Comparison of ENCODE assay signal across 18 cellular contexts in genomic region chr1:226706664-226707063, GRCh38. TPM values are rescaled to one million over a fixed set of nuclear protein-coding genes. Genes with fewer than 3 reads are reported as not detected.
A peak's percentile ranks its signal among the peaks of the same experiment; 100 is the strongest.
DNase-seq lines count a peak whose midpoint lies in the region; ATAC-seq and FAIRE-seq lines count a peak whose summit lies in the region.
"Had no signal": no experiment of that assay in that cellular context is flagged by ENCODE, and none has a peak within 500 bp of the region (broad histone marks: within the 10 kb centered on the region; RNA-seq: fewer than 3 reads in every experiment).

No MANE protein-coding gene starts in this region.

- no peaks in the 10 kb centered on the region for H3K27me3 ChIP-seq in stomach smooth muscle (ENCODE audit: control insufficient read depth in 1 of 2, insufficient read depth in 2 of 2, low read length in 2 of 2)
- no peaks in the 10 kb centered on the region for H3K27me3 ChIP-seq in small intestine (ENCODE audit: control insufficient read depth in 2 of 2, insufficient read depth in 2 of 2, low read length in 2 of 2)
- H3K27me3 ChIP-seq: breast epithelium, left lung, Peyer's patch had no signal

- H3K4me3 ChIP-seq in stomach smooth muscle (ENCODE audit: low read length in 2 of 2) (no peak overlapping the region), small intestine (ENCODE audit: low read depth in 1 of 2, low read length in 2 of 2) (no peak overlapping the region)
- H3K4me3 ChIP-seq: breast epithelium, left lung, Peyer's patch, thoracic aorta had no signal

- no peak for ATAC-seq in activated naive CD8-positive, alpha-beta T cell treated with anti-CD3 and anti-CD28 coated beads, Interleukin-2, amount 50 U/mL, for 24 hours
- ATAC-seq in T-cell (replicated peaks in 1 of 4) = no peak
- ATAC-seq: left lung had no signal

- CTCF ChIA-PET in T-cell (lab: Charles Lee) = interaction anchor here in 1 of 2 donors (1.1 to 1.3 kb wide), 3 partner anchors 25 to 120 kb away, joined by 3 to 5 read pairs (median 3); no protein-coding TSS in a partner anchor

- peaks cover 92% of the 10 kb centered on the region for H3K4me1 Mint-ChIP-seq in activated naive CD8-positive, alpha-beta T cell treated with anti-CD3 and anti-CD28 coated beads, Interleukin-2, amount 50 U/mL, for 24 hours
- peaks cover 87 to 92% (median 88%) of the 10 kb centered on the region in 3 donors for H3K4me1 Mint-ChIP-seq in T-cell

- DNase-seq in activated T-cell treated with anti-CD3 and anti-CD28 coated beads, Interleukin-2, amount 50 U/mL, for 1 hour = peak; percentile 23
- DNase-seq in activated T-cell treated with anti-CD3 and anti-CD28 coated beads for 4 hours = no peak
- peak; percentile 52 for DNase-seq in NCI-H1105 (lab: John Stamatoyannopoulos, UW)
- no peak for DNase-seq in activated naive CD8-positive, alpha-beta T cell treated with anti-CD3 and anti-CD28 coated beads, Interleukin-2, amount 50 U/mL, for 24 hours
- no peak for DNase-seq in T-cell
- DNase-seq in small intestine = no peak
- DNase-seq in NCI-H1436 (lab: John Stamatoyannopoulos, UW) = no peak
- DNase-seq: activated naive CD4-positive, alpha-beta T cell treated with Interleukin-2 at 50 U/mL for 16 hours; effector CD4-positive, alpha-beta T cell; left lung; NCI-H2227 treated with DMSO at 0.1 percent for 48 hours; Peyer's patch; SW 1271 had no signal

- POLR2A ChIA-PET in T-cell (lab: Charles Lee) = interaction anchor here (1.4 to 2.5 kb wide), 3 partner anchors 23 to 30 kb away, joined by 3 to 7 read pairs (median 6); no protein-coding TSS in a partner anchor

- H3K36me3 ChIP-seq in stomach smooth muscle (ENCODE audit: control insufficient read depth in 2 of 2, insufficient read depth in 2 of 2, low read length in 2 of 2) (peaks cover 2 to 3% of the 10 kb centered on the region in 2 donors), small intestine (ENCODE audit: control insufficient read depth in 2 of 2, insufficient read depth in 2 of 2, low read length in 2 of 2) (no peaks in the 10 kb centered on the region)
- H3K36me3 ChIP-seq: breast epithelium, left lung, Peyer's patch, thoracic aorta had no signal

- H3K4me1 ChIP-seq in stomach smooth muscle (ENCODE audit: control insufficient read depth, insufficient read depth, low read length) (peaks cover 61% of the 10 kb centered on the region), small intestine (ENCODE audit: control insufficient read depth in 2 of 2, insufficient read depth in 1 of 2, low read depth in 1 of 2, low read length in 1 of 2) (peaks cover 4 to 12% of the 10 kb centered on the region in 2 donors)

- H3K27ac Mint-ChIP-seq in activated naive CD8-positive, alpha-beta T cell treated with anti-CD3 and anti-CD28 coated beads, Interleukin-2, amount 50 U/mL, for 24 hours = peak overlapping the region; percentile 39
- H3K27ac Mint-ChIP-seq in T-cell = peak overlapping the region in 1 of 2 donors; percentile 48
- H3K27ac Mint-ChIP-seq: progenitor cell of endocrine pancreas had no signal

- no peaks in the 10 kb centered on the region for H3K27me3 Mint-ChIP-seq in activated naive CD8-positive, alpha-beta T cell treated with anti-CD3 and anti-CD28 coated beads, Interleukin-2, amount 50 U/mL, for 24 hours
- no peaks in the 10 kb centered on the region for H3K27me3 Mint-ChIP-seq in T-cell
- H3K27me3 Mint-ChIP-seq: progenitor cell of endocrine pancreas had no signal

- no peaks in the 10 kb centered on the region for H3K9me3 ChIP-seq in stomach smooth muscle (ENCODE audit: control insufficient read depth in 2 of 2, low read length in 2 of 2)
- no peaks in the 10 kb centered on the region for H3K9me3 ChIP-seq in small intestine (ENCODE audit: control insufficient read depth, low read depth)
- H3K9me3 ChIP-seq: breast epithelium, left lung, Peyer's patch, thoracic aorta had no signal

- H3K36me3 Mint-ChIP-seq in activated naive CD8-positive, alpha-beta T cell treated with anti-CD3 and anti-CD28 coated beads, Interleukin-2, amount 50 U/mL, for 24 hours (ENCODE audit: low read depth) = peaks cover 26% of the 10 kb centered on the region
- H3K36me3 Mint-ChIP-seq in T-cell = peaks cover 25% of the 10 kb centered on the region

- H3K27ac ChIP-seq in stomach smooth muscle (ENCODE audit: low read length) (peak overlapping the region; percentile 13), small intestine (ENCODE audit: low read depth in 1 of 2, low read length in 1 of 2) (no peak overlapping the region)
- H3K27ac ChIP-seq: left lung, thoracic aorta had no signal

- H3K4me3 Mint-ChIP-seq in activated naive CD8-positive, alpha-beta T cell treated with anti-CD3 and anti-CD28 coated beads, Interleukin-2, amount 50 U/mL, for 24 hours = no peak overlapping the region
- H3K4me3 Mint-ChIP-seq in T-cell = no peak overlapping the region

- H3K9ac ChIP-seq in stomach smooth muscle (ENCODE audit: low read length in 2 of 2) = no peak overlapping the region

- 60 to 71% (median 66%) methylated on average over 4 of the region's 4 CpGs for WGBS in small intestine, 3 donors

- no peak for FAIRE-seq in small intestine (lab: Jason Lieb, UNC)
- FAIRE-seq: D721Med had no signal

- no peaks in the 10 kb centered on the region for H3K9me3 Mint-ChIP-seq in activated naive CD8-positive, alpha-beta T cell treated with anti-CD3 and anti-CD28 coated beads, Interleukin-2, amount 50 U/mL, for 24 hours
- H3K9me3 Mint-ChIP-seq in T-cell = no peaks in the 10 kb centered on the region

RNA-seq across cellular contexts. Expression of gene ITPKB, which starts 32.4 kb away (rescaled TPM):
- total RNA-seq in T-cell = 100 to 1,000 TPM; 153 to 351 (median 179) TPM
- 1 to 10 TPM; 1.8 to 9.6 (median 3.0) TPM for polyA plus RNA-seq in small intestine

Comparison
In these comparisons a context has a peak if more than half of its experiments do, and no peak if none do; other contexts are left out.
1. DNase-seq: peak in activated T-cell treated with anti-CD3 and anti-CD28 coated beads, Interleukin-2, amount 50 U/mL, for 1 hour (single experiment) and NCI-H1105 (single experiment); none in activated T-cell treated with anti-CD3 and anti-CD28 coated beads for 4 hours (single experiment), activated naive CD8-positive, alpha-beta T cell treated with anti-CD3 and anti-CD28 coated beads, Interleukin-2, amount 50 U/mL, for 24 hours (single experiment), T-cell (0 of 34), small intestine (single experiment) and NCI-H1436 (single experiment).